23 cellular contexts compared by ENCODE assay signal in the genomic region with DNA sequence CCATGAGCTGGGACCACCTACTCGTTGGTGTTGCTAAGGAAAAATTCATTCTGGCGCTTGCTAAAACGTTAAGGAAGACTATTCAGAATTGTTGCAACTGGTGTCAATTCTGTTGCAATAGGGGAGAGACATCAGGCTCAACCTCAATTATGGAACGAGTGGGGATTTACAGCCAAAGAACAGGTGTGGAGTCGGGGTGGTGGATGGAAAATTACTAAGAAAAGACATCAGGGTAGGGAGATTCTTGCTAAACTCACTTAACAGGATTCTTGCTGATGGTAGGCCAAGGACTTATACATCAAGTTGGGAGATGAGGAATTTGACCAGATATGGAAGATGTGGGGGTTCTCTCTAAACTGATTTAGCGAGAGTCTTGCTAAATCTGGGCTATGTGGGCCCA.
"Had no signal": no experiment of that assay in that cellular context is flagged by ENCODE, and none has a peak within 500 bp of the region (broad histone marks: within the 10 kb centered on the region; RNA-seq: fewer than 3 reads in every experiment).

No MANE protein-coding gene starts in this region.

- H3K4me3 ChIP-seq: colonic mucosa, esophagus squamous epithelium, gastrocnemius medialis, heart right ventricle, left lung, lower lobe of right lung, mucosa of descending colon had no signal

- H3K27me3 Mint-ChIP-seq: dendritic cell treated with granulocyte-macrophage colony-stimulating factor and Interleukin-4, amounts not matched to agents 40 ng/mL and 50 ng/mL, for 4 days had no signal

- H3K27ac ChIP-seq: colonic mucosa, epithelial cell of prostate, esophagus squamous epithelium, gastrocnemius medialis, heart right ventricle, left lung, lower lobe of right lung had no signal

- H3K4me3 Mint-ChIP-seq: dendritic cell treated with granulocyte-macrophage colony-stimulating factor and Interleukin-4, amounts not matched to agents 40 ng/mL and 50 ng/mL, for 4 days; effector memory CD8-positive, alpha-beta T cell; endodermal cell; mesothelial cell of epicardium had no signal

- H3K9me3 ChIP-seq: colonic mucosa, esophagus squamous epithelium, gastrocnemius medialis, heart right ventricle, left lung, lower lobe of right lung, mucosa of descending colon had no signal

- DNase-seq: colonic mucosa; cortex of kidney; effector CD8-positive, alpha-beta T cell; effector memory CD8-positive, alpha-beta T cell; endodermal cell; erythroblast; esophagus squamous epithelium; foreskin fibroblast; foreskin melanocyte; gastrocnemius medialis; glutamatergic neuron; head of caudate nucleus; heart right ventricle; hippocampal formation; left cardiac atrium; left lung; left ventricle myocardium superior; lower lobe of right lung; mesenchymal stem cell; mucosa of descending colon had no signal

- H3K27me3 ChIP-seq: colonic mucosa, esophagus squamous epithelium, gastrocnemius medialis, heart right ventricle, left lung had no signal

- H3K4me1 Mint-ChIP-seq: endodermal cell had no signal

- H3K36me3 ChIP-seq: colonic mucosa, esophagus squamous epithelium, gastrocnemius medialis, heart right ventricle, left lung, lower lobe of right lung had no signal

- H3K4me1 ChIP-seq: colonic mucosa, esophagus squamous epithelium, gastrocnemius medialis, heart right ventricle, left lung, lower lobe of right lung had no signal

- H3K27ac Mint-ChIP-seq: dendritic cell treated with granulocyte-macrophage colony-stimulating factor and Interleukin-4, amounts not matched to agents 40 ng/mL and 50 ng/mL, for 4 days; effector memory CD8-positive, alpha-beta T cell; endodermal cell; mesothelial cell of epicardium had no signal
